15 cellular contexts compared by ENCODE assay signal in genomic region chr16:24346734-24347133, GRCh38.
"Had no signal": no experiment of that assay in that cellular context is flagged by ENCODE, and none has a peak within 500 bp of the region (broad histone marks: within the 10 kb centered on the region; RNA-seq: fewer than 3 reads in every experiment).

No MANE protein-coding gene starts in this region.

- H3K4me1 ChIP-seq: spleen, thyroid gland had no signal

- H3K36me3 Mint-ChIP-seq: activated naive CD4-positive, alpha-beta T cell treated with anti-CD3 and anti-CD28 coated beads, Interleukin-2, amount 50 U/mL, for 24 hours; stimulated activated memory B cell treated with anti-CD40 and anti-IgM and Interleukin-4, amounts not matched to agents 10 μg/mL and 1 μg/mL and 100 μg/mL, for 72 hours had no signal

- ATAC-seq: left lobe of liver; stimulated activated memory B cell treated with anti-CD40 and anti-IgM and Interleukin-4, amounts not matched to agents 10 μg/mL and 1 μg/mL and 100 μg/mL, for 72 hours had no signal

- H3K4me3 Mint-ChIP-seq: activated naive CD4-positive, alpha-beta T cell treated with anti-CD3 and anti-CD28 coated beads, Interleukin-2, amount 50 U/mL, for 24 hours; stimulated activated memory B cell treated with anti-CD40 and anti-IgM and Interleukin-4, amounts not matched to agents 10 μg/mL and 1 μg/mL and 100 μg/mL, for 72 hours; T-helper 1 cell treated with Interleukin-12 subunit alpha and Interleukin-12 subunit beta and Interleukin-4 antibody, amounts not matched to agents 30 μg/mL and 1 μg/mL, for 36 hours had no signal

- H3K4me3 ChIP-seq: spleen, thyroid gland had no signal

- H3K4me1 Mint-ChIP-seq: activated naive CD4-positive, alpha-beta T cell treated with anti-CD3 and anti-CD28 coated beads, Interleukin-2, amount 50 U/mL, for 24 hours; stimulated activated memory B cell treated with anti-CD40 and anti-IgM and Interleukin-4, amounts not matched to agents 10 μg/mL and 1 μg/mL and 100 μg/mL, for 72 hours had no signal

- H3K9me3 ChIP-seq: spleen, thyroid gland had no signal

- H3K27ac Mint-ChIP-seq: activated naive CD4-positive, alpha-beta T cell treated with anti-CD3 and anti-CD28 coated beads, Interleukin-2, amount 50 U/mL, for 24 hours; stimulated activated memory B cell treated with anti-CD40 and anti-IgM and Interleukin-4, amounts not matched to agents 10 μg/mL and 1 μg/mL and 100 μg/mL, for 72 hours; T-helper 1 cell treated with Interleukin-12 subunit alpha and Interleukin-12 subunit beta and Interleukin-4 antibody, amounts not matched to agents 30 μg/mL and 1 μg/mL, for 36 hours had no signal

- H3K36me3 ChIP-seq: spleen, thyroid gland had no signal

- H3K27ac ChIP-seq: spleen, thyroid gland, VCaP had no signal

- H3K27me3 ChIP-seq: thyroid gland had no signal

- H3K9me3 Mint-ChIP-seq: activated naive CD4-positive, alpha-beta T cell treated with anti-CD3 and anti-CD28 coated beads, Interleukin-2, amount 50 U/mL, for 24 hours; stimulated activated memory B cell treated with anti-CD40 and anti-IgM and Interleukin-4, amounts not matched to agents 10 μg/mL and 1 μg/mL and 100 μg/mL, for 72 hours had no signal

- DNase-seq: activated CD4-positive, alpha-beta T cell treated with anti-CD3 and anti-CD28 coated beads, Interleukin-2, amount 50 U/mL, for 48 hours; activated gamma-delta T cell; amniotic stem cell; effector CD8-positive, alpha-beta T cell; kidney; midbrain; retina; spleen; stimulated activated CD4-positive, alpha-beta T cell treated with anti-CD3 and anti-CD28 coated beads, Interleukin-4, amount 100 ng/mL, for 4 hours; thyroid gland had no signal

- FAIRE-seq: kidney had no signal
